In genomic region chr11:110901441-110901840, GRCh38 we compare ENCODE assay signal across 20 cellular contexts.
DNase-seq lines count a peak whose midpoint lies in the region; ATAC-seq and TF ChIP-seq lines count a peak whose summit lies in the region.
"Had no signal": no experiment of that assay in that cellular context is flagged by ENCODE, and none has a peak within 500 bp of the region (broad histone marks: within the 10 kb centered on the region; RNA-seq: fewer than 3 reads in every experiment).

No MANE protein-coding gene starts in this region.

- no peak for TF ChIP-seq CTCF in psoas muscle (IDR thresholded peaks at IDR 0.05)

- H3K4me1 ChIP-seq in psoas muscle: peaks cover 3% of the 10 kb centered on the region
- H3K4me1 ChIP-seq: A549, BLaER1, HAP-1 had no signal

- 22 to 39% (median 22%) methylated on average over 3 of the region's 3 CpGs for WGBS in psoas muscle, 3 donors

- no peak overlapping the region for H3K27ac ChIP-seq in psoas muscle
- H3K27ac ChIP-seq: 22Rv1, A549, BLaER1, GM23248, HL-60 had no signal

- H3K36me3 ChIP-seq in psoas muscle (ENCODE audit: insufficient read depth in 1 of 2, low read depth in 1 of 2): no peaks in the 10 kb centered on the region
- H3K36me3 ChIP-seq: BLaER1, HAP-1 had no signal

- ATAC-seq in psoas muscle: peak in 3 of 4 donors; percentile 37 to 64 (median 60)
- no peak for ATAC-seq in left cardiac atrium
- ATAC-seq: A549; CD8-positive, alpha-beta T cell had no signal

- no peaks in the 10 kb centered on the region for H3K27me3 ChIP-seq in psoas muscle (ENCODE audit: insufficient read depth in 3 of 3, low read length in 2 of 3)
- H3K27me3 ChIP-seq: BLaER1 had no signal

- DNase-seq in NCI-H1105 treated with DMSO at 0.1 percent for 48 hours (lab: John Stamatoyannopoulos, UW) (peak; percentile 12), NCI-H1105 (lab: John Stamatoyannopoulos, UW) (no peak), iris pigment epithelial cell (ENCODE audit: low read depth) (peak; percentile 42), psoas muscle (no peak), NCI-H1092 (lab: John Stamatoyannopoulos, UW) (no peak), NCI-H146 treated with DMSO at 0.1 percent for 48 hours (lab: John Stamatoyannopoulos, UW; ENCODE audit: unreplicated experiment) (no peak), left cardiac atrium (no peak), C1 segment of cervical spinal cord (lab: John Stamatoyannopoulos, UW) (no peak)
- DNase-seq: AML-193; CD8-positive, alpha-beta T cell; DMS 273 treated with DMSO at 0.1 percent for 48 hours; DMS53; DND-41; EL; GM23248 had no signal

- H3K9me3 ChIP-seq in psoas muscle: no peaks in the 10 kb centered on the region
- H3K9me3 ChIP-seq: A549, BLaER1, HAP-1 had no signal

- intact Hi-C loops in psoas muscle (cut with DNase I) (no loop called here), left cardiac atrium (cut with DNase I) (no loop called here)

- H3K4me3 ChIP-seq in psoas muscle: no peak overlapping the region
- H3K4me3 ChIP-seq: A549, BLaER1, GM23248, HAP-1 had no signal

Comparison
In these comparisons a context has a peak if more than half of its experiments do, and no peak if none do; other contexts are left out.
1. DNase-seq: peak in NCI-H1105 treated with DMSO at 0.1 percent for 48 hours (single experiment) and iris pigment epithelial cell (single experiment); none in NCI-H1105 (single experiment), psoas muscle (0 of 2), NCI-H1092 (single experiment), NCI-H146 treated with DMSO at 0.1 percent for 48 hours (single experiment), left cardiac atrium (single experiment) and C1 segment of cervical spinal cord (0 of 14).
2. ATAC-seq: peak in psoas muscle (3 of 4); none in left cardiac atrium (0 of 2).